In genomic region chr3:3992312-3992874, GRCh38 we compare ENCODE assay signal across 17 cellular contexts.
DNase-seq lines count a peak whose midpoint lies in the region; ATAC-seq and TF ChIP-seq lines count a peak whose summit lies in the region.
"Had no signal": no experiment of that assay in that cellular context is flagged by ENCODE, and none has a peak within 500 bp of the region (broad histone marks: within the 10 kb centered on the region; RNA-seq: fewer than 3 reads in every experiment).

No MANE protein-coding gene starts in this region.

- DNase-seq in NCI-H510A treated with DMSO at 0.1 percent for 48 hours (lab: John Stamatoyannopoulos, UW) (peak; percentile 22), NCI-H510A (lab: John Stamatoyannopoulos, UW) (no peak), LNCaP clone FGC (ENCODE audit: low read depth) (peak; percentile 77), immature natural killer cell (no peak)
- DNase-seq: C1 segment of cervical spinal cord; CD4-positive, CD25-positive, alpha-beta regulatory T cell; CD8-positive, alpha-beta memory T cell; DMS 273 treated with DMSO at 0.1 percent for 48 hours; DMS79; EL; GDM1; H9 had no signal

- H3K27me3 Mint-ChIP-seq in immature natural killer cell (ENCODE audit: low read depth in 3 of 3), result peaks cover 0 to 2% (median 0%) of the 10 kb centered on the region in 3 donors
- H3K27me3 Mint-ChIP-seq: CD4-positive, CD25-positive, alpha-beta regulatory T cell; CD8-positive, alpha-beta memory T cell had no signal

- H3K4me1 ChIP-seq in HEK293 (ENCODE audit: control insufficient read depth, insufficient read depth, low read length), result 0 out of 2 replicates have a peak, but pooled peaks cover 2% of the 10 kb centered on the region

- H3K4me1 Mint-ChIP-seq in immature natural killer cell, result no peaks in the 10 kb centered on the region
- H3K4me1 Mint-ChIP-seq: CD4-positive, CD25-positive, alpha-beta regulatory T cell; CD8-positive, alpha-beta memory T cell; GM23338; H9 had no signal

- TF ChIP-seq CTCF in HEK293 (tag by site-specific recombination; IDR thresholded peaks at IDR 0.05), result no peak
- no peak for TF ChIP-seq CTCF in LNCaP clone FGC (IDR thresholded peaks at IDR 0.05; ENCODE audit: control insufficient read depth, extremely low read depth, insufficient read depth)

- H3K36me3 Mint-ChIP-seq in immature natural killer cell, result no peaks in the 10 kb centered on the region

- peak overlapping the region; percentile 50 for H3K27ac ChIP-seq in HEK293 (ENCODE audit: extremely low read depth, low read depth, low read length)

- H3K4me3 Mint-ChIP-seq in immature natural killer cell, result no peak overlapping the region
- H3K4me3 Mint-ChIP-seq: CD4-positive, CD25-positive, alpha-beta regulatory T cell; CD8-positive, alpha-beta memory T cell; GM23338; H9 had no signal

- CTCF ChIA-PET in HEK293 (lab: Yijun Ruan, JAX), result interaction anchor here (0.7 kb wide), 1 partner anchor 463 kb away, joined by 4 read pairs; no protein-coding TSS in a partner anchor

- H3K27ac Mint-ChIP-seq in immature natural killer cell, result no peak overlapping the region
- H3K27ac Mint-ChIP-seq: CD4-positive, CD25-positive, alpha-beta regulatory T cell; CD8-positive, alpha-beta memory T cell; GM23338 had no signal

- ATAC-seq in HG03378 (IDR thresholded peaks at IDR 0.05; ENCODE audit: unreplicated experiment), result no peak
- ATAC-seq: GM12878, GM23338, HCT116 had no signal

- no peaks in the 10 kb centered on the region for H3K9me3 ChIP-seq in HEK293 (ENCODE audit: control insufficient read depth, insufficient read depth, low read depth, low read length)

- H3K36me3 ChIP-seq in HEK293 (ENCODE audit: control insufficient read depth in 2 of 2, insufficient read depth in 1 of 2, low read length in 2 of 2), result no peaks in the 10 kb centered on the region

- POLR2A ChIA-PET in HEK293 (lab: Yijun Ruan, JAX), result no interaction called here

- peaks cover 0 to 3% (median 0%) of the 10 kb centered on the region in 6 donors for H3K9me3 Mint-ChIP-seq in immature natural killer cell

- no peak overlapping the region for H3K4me3 ChIP-seq in HEK293 (ENCODE audit: low read depth, low read length)
- no peak overlapping the region for H3K4me3 ChIP-seq in LNCaP clone FGC (ENCODE audit: low read depth, low read length)
- H3K4me3 ChIP-seq: GM12878, GM23338 had no signal

TF ChIP-seq in HEK293, 187 proteins besides CTCF, POLR2A, EP300 and RAD21 (continues in another document):
- TF ChIP-seq PRDM6 (tag by site-specific recombination; IDR thresholded peaks at IDR 0.05) (peak; percentile 42), ZNF112 (tag by site-specific recombination; IDR thresholded peaks at IDR 0.05) (no peak), ZNF404 (tag by site-specific recombination; IDR thresholded peaks at IDR 0.05) (no peak), ZNF398 (tag by site-specific recombination; IDR thresholded peaks at IDR 0.05) (no peak), ZNF558 (tag by site-specific recombination; IDR thresholded peaks at IDR 0.05) (no peak), ZNF148 (tag by site-specific recombination; IDR thresholded peaks at IDR 0.05; ENCODE audit: borderline replicate concordance) (no peak), ZNF514 (tag by site-specific recombination; IDR thresholded peaks at IDR 0.05) (no peak), HIC1 (tag by site-specific recombination; IDR thresholded peaks at IDR 0.05) (no peak), ZNF677 (tag by site-specific recombination; IDR thresholded peaks at IDR 0.05) (no peak), ZNF830 (tag by site-specific recombination; IDR thresholded peaks at IDR 0.05; ENCODE audit: low read depth) (no peak), ZNF626 (tag by site-specific recombination; IDR thresholded peaks at IDR 0.05) (no peak), PRDM1 (tag by site-specific recombination; IDR thresholded peaks at IDR 0.05) (no peak), ZNF596 (tag by site-specific recombination; IDR thresholded peaks at IDR 0.05) (no peak), AEBP2 (tag by site-specific recombination; IDR thresholded peaks at IDR 0.05; ENCODE audit: borderline replicate concordance) (no peak), ZNF670 (tag by site-specific recombination; IDR thresholded peaks at IDR 0.05; ENCODE audit: low read depth) (no peak), GLIS2 (tag by site-specific recombination; IDR thresholded peaks at IDR 0.05) (no peak), ZNF610 (tag by site-specific recombination; IDR thresholded peaks at IDR 0.05; ENCODE audit: borderline replicate concordance) (no peak)

Comparison
In these comparisons a context has a peak if more than half of its experiments do, and no peak if none do; other contexts are left out.
1. DNase-seq: peak in NCI-H510A treated with DMSO at 0.1 percent for 48 hours (single experiment) and LNCaP clone FGC (single experiment); none in NCI-H510A (single experiment) and immature natural killer cell (0 of 3).